8 cellular contexts compared by ENCODE assay signal in genomic region chr10:48363617-48364355, GRCh38. TPM values are rescaled to one million over a fixed set of nuclear protein-coding genes. Genes with fewer than 3 reads are reported as not detected.
DNase-seq lines count a peak whose midpoint lies in the region; ATAC-seq, FAIRE-seq and TF ChIP-seq lines count a peak whose summit lies in the region.

No MANE protein-coding gene starts in this region.

- no peak overlapping the region for H3K4me3 Mint-ChIP-seq in natural killer cell
- H3K4me3 Mint-ChIP-seq in natural killer cell treated with Interleukin-12 subunit alpha and Interleukin-12 subunit beta and Interleukin-15 and Interleukin-18, amount 100 ng/mL, for 72 hours, result no peak overlapping the region
- H3K4me3 Mint-ChIP-seq in memory B cell, result no peak overlapping the region

- H4K5ac ChIP-seq in H1 (ENCODE audit: insufficient read length, low read depth, low read length), result no peak overlapping the region

- TF ChIP-seq CTCF in natural killer cell (IDR thresholded peaks at IDR 0.05) (peak; percentile 58), MM.1S (IDR thresholded peaks at IDR 0.05; ENCODE audit: low read length) (peak; percentile 70), H1 (IDR thresholded peaks at IDR 0.05; ENCODE audit: control extremely low read depth in 1 of 3, insufficient read depth in 1 of 3, low read depth in 1 of 3, low read length in 3 of 3) (peak in 2 of 3 experiments; percentile 66 to 68; a peak in 3 of 4 replicates)

- H3K27me3 ChIP-seq in MM.1S (replicated peaks; ENCODE audit: insufficient read depth, low read length), result no peaks in the 10 kb centered on the region
- no peaks in the 10 kb centered on the region for H3K27me3 ChIP-seq in H1 (replicated peaks in 1 of 4; ENCODE audit: control insufficient read depth in 3 of 4, extremely low read depth in 1 of 4, insufficient read depth in 3 of 4, low read length in 3 of 4)

- H2BK5ac ChIP-seq in H1 (ENCODE audit: low read depth, low read length), result no peak overlapping the region

- no peak overlapping the region for H2BK120ac ChIP-seq in H1 (replicated peaks; ENCODE audit: low read depth, low read length)

- H3K9me3 ChIP-seq in MM.1S (replicated peaks; ENCODE audit: insufficient read depth, low read length), result no peaks in the 10 kb centered on the region
- H3K9me3 ChIP-seq in H1 (ENCODE audit: insufficient read depth in 2 of 2, low read depth in 1 of 2, low read length in 1 of 2), result no peaks in the 10 kb centered on the region

- POLR2A ChIA-PET in H1 (lab: Charles Lee; ENCODE audit: partially characterized antibody), result interaction anchor here (1.4 kb wide), 1 partner anchor 81 kb away, joined by 3 read pairs; no protein-coding TSS in a partner anchor

- H3K79me1 ChIP-seq in H1 (ENCODE audit: low read depth, low read length), result no peaks in the 10 kb centered on the region

- H3K36me3 Mint-ChIP-seq in natural killer cell, result no peaks in the 10 kb centered on the region
- H3K36me3 Mint-ChIP-seq in natural killer cell treated with Interleukin-12 subunit alpha and Interleukin-12 subunit beta and Interleukin-15 and Interleukin-18, amount 100 ng/mL, for 72 hours, result no peaks in the 10 kb centered on the region
- H3K36me3 Mint-ChIP-seq in memory B cell, result peaks cover 5% of the 10 kb centered on the region

- H3K9me3 Mint-ChIP-seq in natural killer cell, result no peaks in the 10 kb centered on the region
- H3K9me3 Mint-ChIP-seq in natural killer cell treated with Interleukin-12 subunit alpha and Interleukin-12 subunit beta and Interleukin-15 and Interleukin-18, amount 100 ng/mL, for 72 hours, result no peaks in the 10 kb centered on the region
- no peaks in the 10 kb centered on the region for H3K9me3 Mint-ChIP-seq in memory B cell

- H3K23me2 ChIP-seq in H1 (ENCODE audit: low read depth, low read length), result no peaks in the 10 kb centered on the region

- H3K56ac ChIP-seq in H1 (replicated peaks; ENCODE audit: insufficient read length, low read depth, low read length), result no peak overlapping the region

- no peak overlapping the region for H2BK20ac ChIP-seq in H1 (ENCODE audit: low read length)

- no peak overlapping the region for H2AK5ac ChIP-seq in H1 (ENCODE audit: low read depth, low read length)

- H3K4me1 Mint-ChIP-seq in natural killer cell, result peaks cover 23 to 35% of the 10 kb centered on the region in 2 donors
- H3K4me1 Mint-ChIP-seq in natural killer cell treated with Interleukin-12 subunit alpha and Interleukin-12 subunit beta and Interleukin-15 and Interleukin-18, amount 100 ng/mL, for 72 hours (ENCODE audit: low read depth in 2 of 2), result peaks cover 5 to 19% of the 10 kb centered on the region in 2 donors
- peaks cover 9% of the 10 kb centered on the region for H3K4me1 Mint-ChIP-seq in memory B cell

- no peaks in the 10 kb centered on the region for H3K9me2 ChIP-seq in MM.1S (replicated peaks; ENCODE audit: insufficient read depth, low read length)

- no peaks in the 10 kb centered on the region for H3K27me3 Mint-ChIP-seq in natural killer cell (ENCODE audit: low read depth in 2 of 2)
- H3K27me3 Mint-ChIP-seq in natural killer cell treated with Interleukin-12 subunit alpha and Interleukin-12 subunit beta and Interleukin-15 and Interleukin-18, amount 100 ng/mL, for 72 hours, result no peaks in the 10 kb centered on the region
- no peaks in the 10 kb centered on the region for H3K27me3 Mint-ChIP-seq in memory B cell

- H4K91ac ChIP-seq in H1 (replicated peaks; ENCODE audit: insufficient read length, low read length), result no peak overlapping the region

- ATAC-seq in natural killer cell, result peak in 2 of 3 donors; percentile 53 to 58
- ATAC-seq in natural killer cell treated with Interleukin-12 subunit alpha and Interleukin-12 subunit beta and Interleukin-15 and Interleukin-18, amount 100 ng/mL, for 72 hours, result no peak
- peak; percentile 48 for ATAC-seq in memory B cell (ENCODE audit: low read depth)
- ATAC-seq in HG02885 (IDR thresholded peaks at IDR 0.05; ENCODE audit: poor library complexity, unreplicated experiment), result no peak

- no peak overlapping the region for H3K14ac ChIP-seq in H1 (ENCODE audit: insufficient read length)

- H2BK12ac ChIP-seq in H1 (ENCODE audit: low read depth, low read length), result no peak overlapping the region

- H3K4ac ChIP-seq in H1 (replicated peaks; ENCODE audit: insufficient read length, low read depth, low read length), result no peak overlapping the region

- H3K79me2 ChIP-seq in MM.1S (ENCODE audit: low read length) (no peaks in the 10 kb centered on the region), H1 (ENCODE audit: control insufficient read depth in 1 of 2, insufficient read depth in 2 of 2, low read length in 2 of 2) (peaks cover 0 to 73% of the 10 kb centered on the region in 2 experiments; a peak in 3 of 4 replicates)

- no peak for TF ChIP-seq POLR2A in H1 (IDR thresholded peaks at IDR 0.05; ENCODE audit: control extremely low read depth in 1 of 2, low read depth in 2 of 2, low read length in 2 of 2)

- H2AFZ ChIP-seq in MM.1S (ENCODE audit: low read length) (no peak overlapping the region), H1 (ENCODE audit: low read length) (no peak overlapping the region)

- intact Hi-C loops in natural killer cell (cut with micrococcal nuclease), result loop anchor here (1.0 kb wide), 1 partner anchor 293 kb away; no protein-coding TSS in a partner anchor

- no peak overlapping the region for H3K23ac ChIP-seq in H1 (ENCODE audit: insufficient read length)

- 0 out of 2 replicates have a peak, but pooled peaks cover 5% of the 10 kb centered on the region for H3K4me1 ChIP-seq in MM.1S (ENCODE audit: low read length)
- H3K4me1 ChIP-seq in H1 (replicated peaks in 1 of 4; ENCODE audit: control insufficient read depth in 3 of 4, insufficient read depth in 4 of 4, low read length in 3 of 4), result peaks cover 0 to 3% (median 0%) of the 10 kb centered on the region in 4 experiments; a peak in 1 of 7 replicates

- 48% methylated on average over 5 of the region's 5 CpGs; no CpG with 5 or more reads in 1 of the 2 experiments for WGBS in H1 (ENCODE audit: extremely low coverage in 1 of 2, insufficient coverage in 1 of 2, insufficient read length in 1 of 2, insufficient replicate concordance in 2 of 2, low coverage in 1 of 2, low lambda C conversion rate in 2 of 2, missing lambda C conversion rate in 1 of 2), 2 experiments

- H3K18ac ChIP-seq in H1 (ENCODE audit: extremely low read depth, low read length), result no peak overlapping the region

- CTCF ChIA-PET in H1 (lab: Charles Lee; ENCODE audit: partially characterized antibody), result interaction anchor here (0.7 to 3.4 kb wide), 35 partner anchors 8 to 293 kb away, joined by 3 to 16 read pairs (median 4); no protein-coding TSS in a partner anchor

- DNase-seq in natural killer cell (no peak), MM.1S (peak; percentile 77), SKM-1 (lab: John Stamatoyannopoulos, UW; ENCODE audit: unreplicated experiment) (peak; percentile 69), H1 (ENCODE audit: low read depth in 1 of 2, low spot score in 2 of 2) (no peak), memory B cell (ENCODE audit: low spot score in 2 of 2) (peak in 1 of 2 donors; percentile 11), urothelium cell line (ENCODE audit: low spot score) (peak; percentile 41)
- no peak for DNase-seq in natural killer cell treated with Interleukin-12 subunit alpha and Interleukin-12 subunit beta and Interleukin-15 and Interleukin-18, amount 100 ng/mL, for 72 hours (ENCODE audit: low spot score)

- FAIRE-seq in H1 (lab: Jason Lieb, UNC), result peak; percentile 97
- no peak for FAIRE-seq in urothelium cell line (lab: Jason Lieb, UNC)

- H3K27ac ChIP-seq in MM.1S (ENCODE audit: low read length), result no peak overlapping the region
- H3K27ac ChIP-seq in H1 (ENCODE audit: low read depth, low read length), result no peak overlapping the region

- H4K20me1 ChIP-seq in MM.1S (ENCODE audit: insufficient read depth, low read length) (no peaks in the 10 kb centered on the region), H1 (replicated peaks in 1 of 2; ENCODE audit: control insufficient read depth in 1 of 2, insufficient read depth in 2 of 2, low read length in 2 of 2) (peaks cover 0 to 3% of the 10 kb centered on the region in 2 experiments)

- no peaks in the 10 kb centered on the region for H3K36me3 ChIP-seq in MM.1S (replicated peaks; ENCODE audit: insufficient read depth, low read length)
- H3K36me3 ChIP-seq in H1 (ENCODE audit: control insufficient read depth in 2 of 4, insufficient read depth in 4 of 4, low read length in 3 of 4), result no peaks in the 10 kb centered on the region

- no peak overlapping the region for H4K8ac ChIP-seq in H1 (ENCODE audit: extremely low read depth, insufficient read depth, low read length)

- H3K27ac Mint-ChIP-seq in natural killer cell (peak overlapping the region in 1 of 2 donors; percentile 26), memory B cell (no peak overlapping the region)
- no peak overlapping the region for H3K27ac Mint-ChIP-seq in natural killer cell treated with Interleukin-12 subunit alpha and Interleukin-12 subunit beta and Interleukin-15 and Interleukin-18, amount 100 ng/mL, for 72 hours

- no peaks in the 10 kb centered on the region for H3F3A ChIP-seq in MM.1S (ENCODE audit: insufficient read depth, low read length)

- no peak overlapping the region for H3K4me3 ChIP-seq in MM.1S (ENCODE audit: low read length)
- H3K4me3 ChIP-seq in H1 (ENCODE audit: extremely low read depth in 1 of 4, insufficient read depth in 2 of 4, low read depth in 3 of 4, low read length in 4 of 4), result no peak overlapping the region

- no peak for TF ChIP-seq EP300 in H1 (IDR thresholded peaks at IDR 0.05; ENCODE audit: borderline replicate concordance in 1 of 2, low read depth in 2 of 2, low read length in 2 of 2)

- peak; percentile 89 to 91 for TF ChIP-seq RAD21 in H1 (IDR thresholded peaks at IDR 0.05 in 1 of 2, conservative IDR thresholded peaks at IDR 0.05 in 1 of 2; ENCODE audit: low read depth in 2 of 2, low read length in 2 of 2)

- no peak overlapping the region for H2BK15ac ChIP-seq in H1 (ENCODE audit: low read length)

- no peak overlapping the region for H3K4me2 ChIP-seq in MM.1S (ENCODE audit: low read depth, low read length)
- H3K4me2 ChIP-seq in H1 (ENCODE audit: insufficient read depth in 1 of 2, low read depth in 2 of 2, low read length in 2 of 2), result no peak overlapping the region

- H3K9ac ChIP-seq in MM.1S (ENCODE audit: low read length) (no peak overlapping the region), H1 (replicated peaks in 1 of 4; ENCODE audit: extremely low read depth in 1 of 4, low read depth in 3 of 4, low read length in 3 of 4) (no peak overlapping the region)

RNA-seq across cellular contexts. Expression of gene MAPK8, which starts 57.3 kb away (rescaled TPM):
- total RNA-seq in natural killer cell, result 10 to 100 TPM; 37.3 to 44.5 (median 40.8) TPM
- 10 to 100 TPM; 43.1 to 79.9 TPM for total RNA-seq in natural killer cell treated with Interleukin-12 subunit alpha and Interleukin-12 subunit beta and Interleukin-15 and Interleukin-18, amount 100 ng/mL, for 72 hours
- total RNA-seq in H1 (2021; fragmentation: NEBNext Ultra II Directional; extraction: Animal tissue kit (Norgen Biotek cat#: 25700)), result 70.7 and 71.3 TPM in 2 replicates
- 18.2 and 23.3 TPM in 2 replicates for polyA plus RNA-seq in H1 (2011; rRNA removed)
- 37.2 TPM for polyA plus RNA-seq in H1 (2011; cell fraction: cytosol; rRNA removed)
- polyA plus RNA-seq in H1 (2011; cell fraction: nucleus; rRNA removed), result 18.9 TPM
- 28.3 to 57.0 TPM (median 38.8 TPM) in 4 replicates for polyA plus RNA-seq in H1 (2012, experiment 1 of 2)
- 9.5 TPM for polyA plus RNA-seq in H1 (2012, experiment 2 of 2)
- 32.7 TPM for polyA plus RNA-seq in H1 (2013, experiment 1 of 2)
- 32.6 TPM for polyA plus RNA-seq in H1 (2013, experiment 2 of 2)
- polyA minus RNA-seq in H1 (2011; rRNA and poly(A)+ RNA removed), result 34.0 and 85.2 TPM in 2 replicates
- polyA minus RNA-seq in H1 (2011; cell fraction: cytosol; rRNA and poly(A)+ RNA removed), result 27.7 TPM
- polyA minus RNA-seq in H1 (2011; cell fraction: nucleus; rRNA and poly(A)+ RNA removed), result 58.3 TPM

Comparison
In these comparisons a context has a peak if more than half of its experiments do, and no peak if none do; other contexts are left out.
1. ATAC-seq: peak in natural killer cell (2 of 3) and memory B cell (single experiment); none in natural killer cell treated with Interleukin-12 subunit alpha and Interleukin-12 subunit beta and Interleukin-15 and Interleukin-18, amount 100 ng/mL, for 72 hours (0 of 2) and HG02885 (single experiment).
2. DNase-seq: peak in MM.1S (single experiment), SKM-1 (single experiment) and urothelium cell line (single experiment); none in natural killer cell (single experiment), natural killer cell treated with Interleukin-12 subunit alpha and Interleukin-12 subunit beta and Interleukin-15 and Interleukin-18, amount 100 ng/mL, for 72 hours (single experiment) and H1 (0 of 2).
3. Peak in every context shown above with its lines, with median percentiles within 50 percentile points of each other: CTCF ChIP-seq.